In the genomic region with DNA sequence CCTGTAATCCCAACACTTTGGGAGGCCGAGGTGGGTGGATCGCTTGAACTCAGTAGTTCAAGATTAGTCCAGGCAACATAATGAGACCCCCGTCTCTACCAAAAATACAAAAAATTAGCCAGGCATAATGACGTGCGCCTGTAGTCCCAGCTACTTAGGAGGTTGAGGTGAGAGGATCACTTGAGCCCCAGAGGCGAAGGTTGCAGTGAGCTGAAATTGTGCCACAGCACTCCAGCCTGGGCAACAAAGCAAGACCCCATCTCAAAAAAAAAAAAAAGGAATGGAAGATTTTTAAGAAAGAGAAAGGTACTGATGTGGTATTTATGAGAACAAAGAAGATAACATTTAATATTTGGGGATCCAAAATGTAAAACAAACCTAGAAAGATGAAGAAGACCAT, we compare ENCODE assay signal across 7 cellular contexts. TPM values are rescaled to one million over a fixed set of nuclear protein-coding genes. Genes with fewer than 3 reads are reported as not detected.
"Had no signal": no experiment of that assay in that cellular context is flagged by ENCODE, and none has a peak within 500 bp of the region (broad histone marks: within the 10 kb centered on the region; RNA-seq: fewer than 3 reads in every experiment).

No MANE protein-coding gene starts in this region.

- H3K9ac ChIP-seq: KMS-11 had no signal

- H3K4me3 Mint-ChIP-seq: IgD-negative memory B cell had no signal

- H3K27ac ChIP-seq: HL-60, KMS-11 had no signal

- FAIRE-seq: HTR-8/SVneo had no signal

- H3K4me2 ChIP-seq: KMS-11 had no signal

- DNase-seq: IMR-90, KBM-7, KG1 had no signal

- H3K36me3 Mint-ChIP-seq: IgD-negative memory B cell had no signal

- H3K27ac Mint-ChIP-seq: IgD-negative memory B cell had no signal

RNA-seq across cellular contexts. Expression of a gene that starts 27.0 kb away (rescaled TPM):
- total RNA-seq: IMR-90 had no signal
- polyA plus RNA-seq: IMR-90 had no signal
